In genomic region chr19:21434516-21434915, GRCh38 we compare ENCODE assay signal across 19 cellular contexts.
"Had no signal": no experiment of that assay in that cellular context is flagged by ENCODE, and none has a peak within 500 bp of the region (broad histone marks: within the 10 kb centered on the region; RNA-seq: fewer than 3 reads in every experiment).

No MANE protein-coding gene starts in this region.

- ATAC-seq: activated CD8-positive, alpha-beta T cell treated with anti-CD3 and anti-CD28 coated beads for 36 hours; activated T-cell treated with anti-CD3 and anti-CD28 coated beads, Interleukin-2, amount 50 U/mL, for 72 hours had no signal

- FAIRE-seq: RCC 7860 had no signal

- H3K36me3 ChIP-seq: breast epithelium had no signal

- DNase-seq: activated CD4-positive, CD25-positive, alpha-beta regulatory T cell; activated CD8-positive, alpha-beta memory T cell treated with anti-CD3 and anti-CD28 coated beads, Interleukin-2, amount 50 U/mL, for 4 hours; activated CD8-positive, alpha-beta T cell treated with anti-CD3 and anti-CD28 coated beads for 36 hours; activated gamma-delta T cell treated with Interleukin-2 at 50 U/mL for 16 hours; activated naive CD4-positive, alpha-beta T cell treated with anti-CD3 and anti-CD28 coated beads, Interleukin-2, amount 10 ng/mL, durations not matched to agents 7 days and 5 days; activated naive CD8-positive, alpha-beta T cell treated with anti-CD3 and anti-CD28 coated beads for 36 hours; activated T-cell treated with anti-CD3 and anti-CD28 coated beads, Interleukin-2, amount 50 U/mL, for 72 hours; central memory CD4-positive, alpha-beta T cell; NCI-H1092; NCI-H1930; NCI-H2171; NCI-H2227 treated with DMSO at 0.1 percent for 48 hours; NCI-H446 treated with DMSO at 0.1 percent for 48 hours; NCI-H524 treated with DMSO at 0.1 percent for 48 hours; NCI-H82; SHP77 had no signal

- H3K27me3 ChIP-seq: breast epithelium had no signal

- H3K4me1 ChIP-seq: breast epithelium had no signal

- H3K4me3 ChIP-seq: breast epithelium, coronary artery had no signal

- H3K27ac ChIP-seq: breast epithelium, coronary artery had no signal
